Comparison of ENCODE assay signal across 17 cellular contexts in genomic region chr4:159160242-159160641, GRCh38.
"Had no signal": no experiment of that assay in that cellular context is flagged by ENCODE, and none has a peak within 500 bp of the region (broad histone marks: within the 10 kb centered on the region; RNA-seq: fewer than 3 reads in every experiment).

No MANE protein-coding gene starts in this region.

- H3K9me3 ChIP-seq: esophagus squamous epithelium, prostate gland, suprapubic skin had no signal

- H3K27ac ChIP-seq: esophagus squamous epithelium, prostate gland, suprapubic skin had no signal

- H3K4me1 ChIP-seq: prostate gland had no signal

- DNase-seq: activated B cell treated with CpG ODN at 0.5 μM for 24 hours; activated CD4-positive, alpha-beta T cell treated with anti-CD3 and anti-CD28 coated beads, Interleukin-2, amount 10 ng/mL, durations not matched to agents 24 days and 14 days; activated CD8-positive, alpha-beta memory T cell treated with anti-CD3 and anti-CD28 coated beads, Interleukin-2, amount 50 U/mL, for 4 hours; activated CD8-positive, alpha-beta T cell treated with anti-CD3 and anti-CD28 coated beads, Interleukin-2, amount 10 ng/mL, durations not matched to agents 7 days and 5 days; activated effector memory CD4-positive, alpha-beta T cell treated with anti-CD3 and anti-CD28 coated beads, Interleukin-2, amount 50 U/mL, for 16 hours; activated T-cell treated with anti-CD3 and anti-CD28 coated beads, Interleukin-2, amount 50 U/mL, for 48 hours; amniotic stem cell; caudate nucleus; esophagus squamous epithelium; hypothalamus; mesendoderm; occipital lobe; right cardiac atrium; small intestine had no signal

- H3K27me3 ChIP-seq: esophagus squamous epithelium, suprapubic skin had no signal

- ATAC-seq: activated CD8-positive, alpha-beta T cell treated with anti-CD3 and anti-CD28 coated beads, Interleukin-2, amount 10 ng/mL, durations not matched to agents 7 days and 5 days; natural killer cell treated with Interleukin-12 subunit alpha and Interleukin-12 subunit beta and Interleukin-15 and Interleukin-18, amount 100 ng/mL, for 72 hours; right cardiac atrium had no signal

- H3K36me3 ChIP-seq: esophagus squamous epithelium, prostate gland, suprapubic skin had no signal

- H3K4me3 ChIP-seq: esophagus squamous epithelium, prostate gland, suprapubic skin had no signal
